Comparison of ENCODE assay signal across 24 cellular contexts in genomic region chr7:132906193-132906829, GRCh38.
A peak's percentile ranks its signal among the peaks of the same experiment; 100 is the strongest.
DNase-seq lines count a peak whose midpoint lies in the region; ATAC-seq, FAIRE-seq and TF ChIP-seq lines count a peak whose summit lies in the region.
"Had no signal": no experiment of that assay in that cellular context is flagged by ENCODE, and none has a peak within 500 bp of the region (broad histone marks: within the 10 kb centered on the region; RNA-seq: fewer than 3 reads in every experiment).

No MANE protein-coding gene starts in this region.

- no peaks in the 10 kb centered on the region for H3K9me3 ChIP-seq in BE2C
- H3K9me3 ChIP-seq: ascending aorta, esophagus squamous epithelium, sigmoid colon, upper lobe of right lung had no signal

- no peak overlapping the region for H3K4me3 Mint-ChIP-seq in endothelial cell (ENCODE audit: unreplicated experiment)
- H3K4me3 Mint-ChIP-seq: activated CD4-positive, alpha-beta memory T cell treated with anti-CD3 and anti-CD28 coated beads for 36 hours; activated naive CD8-positive, alpha-beta T cell treated with anti-CD3 and anti-CD28 coated beads for 36 hours; stimulated activated naive B cell treated with anti-CD40 and anti-IgM and Interleukin-4, amounts not matched to agents 10 μg/mL and 1 μg/mL and 100 μg/mL, for 72 hours had no signal

- H3K4me3 ChIP-seq in BE2C (ENCODE audit: low read depth, low read length), result no peak overlapping the region
- H3K4me3 ChIP-seq: ascending aorta, esophagus squamous epithelium, sigmoid colon, SK-N-MC, upper lobe of right lung had no signal

- H3K4me1 ChIP-seq in BE2C, result peaks cover 5% of the 10 kb centered on the region; the same call in 1 of the 2 replicates
- H3K4me1 ChIP-seq: ascending aorta, esophagus squamous epithelium, sigmoid colon, upper lobe of right lung had no signal

- H3K27me3 ChIP-seq in BE2C, result no peaks in the 10 kb centered on the region
- H3K27me3 ChIP-seq: ascending aorta, esophagus squamous epithelium, sigmoid colon, upper lobe of right lung had no signal

- no peak for FAIRE-seq in urothelium cell line (lab: Jason Lieb, UNC)
- FAIRE-seq: frontal cortex, TTC549 had no signal

- peaks cover 7% of the 10 kb centered on the region for H3K36me3 Mint-ChIP-seq in endothelial cell (ENCODE audit: low read depth, unreplicated experiment)

- H3K36me3 ChIP-seq in BE2C, result peaks cover 12% of the 10 kb centered on the region
- H3K36me3 ChIP-seq: ascending aorta, sigmoid colon, upper lobe of right lung had no signal

- H3K9me3 Mint-ChIP-seq in endothelial cell (ENCODE audit: unreplicated experiment), result no peaks in the 10 kb centered on the region
- H3K9me3 Mint-ChIP-seq: activated CD4-positive, alpha-beta memory T cell treated with anti-CD3 and anti-CD28 coated beads for 36 hours; activated T-helper 2 cell treated with anti-CD3 and anti-CD28 coated beads, Interferon-gamma antibody, Interleukin-2, Interleukin-4, amounts not matched to agents 10 μg/mL and 5 μg/mL and 100 μg/mL, durations not matched to agents 14 hours and 24 hours and 36 hours had no signal

- H3K27me3 Mint-ChIP-seq in endothelial cell (ENCODE audit: unreplicated experiment), result peaks cover 2% of the 10 kb centered on the region
- H3K27me3 Mint-ChIP-seq: activated CD4-positive, alpha-beta memory T cell treated with anti-CD3 and anti-CD28 coated beads for 36 hours; activated naive CD8-positive, alpha-beta T cell treated with anti-CD3 and anti-CD28 coated beads for 36 hours; stimulated activated naive B cell treated with anti-CD40 and anti-IgM and Interleukin-4, amounts not matched to agents 10 μg/mL and 1 μg/mL and 100 μg/mL, for 72 hours had no signal

- DNase-seq in COR-L47 (lab: John Stamatoyannopoulos, UW) (peak; percentile 11), endothelial cell (ENCODE audit: low spot score) (no peak), BE2C (no peak), urothelium cell line (ENCODE audit: low spot score) (no peak)
- no peak for DNase-seq in effector CD8-positive, alpha-beta T cell (lab: John Stamatoyannopoulos, UW)
- DNase-seq: activated CD4-positive, alpha-beta memory T cell treated with anti-CD3 and anti-CD28 coated beads for 36 hours; activated naive CD8-positive, alpha-beta T cell treated with anti-CD3 and anti-CD28 coated beads for 36 hours; Calu3; DND-41; esophagus squamous epithelium; left cardiac atrium; NCI-H1930; NCI-H226; sigmoid colon; stimulated activated naive B cell treated with anti-CD40 and anti-IgM and Interleukin-4, amounts not matched to agents 10 μg/mL and 1 μg/mL and 100 μg/mL, for 72 hours; upper lobe of right lung had no signal

- peaks cover 11% of the 10 kb centered on the region for H3K4me1 Mint-ChIP-seq in endothelial cell (ENCODE audit: unreplicated experiment)

- TF ChIP-seq CTCF in endothelial cell (IDR thresholded peaks at IDR 0.05; ENCODE audit: unreplicated experiment) (no peak), BE2C (IDR thresholded peaks at IDR 0.05; ENCODE audit: low read depth, low read length) (no peak)

- peak overlapping the region; percentile 20 for H3K27ac Mint-ChIP-seq in endothelial cell (ENCODE audit: unreplicated experiment)
- H3K27ac Mint-ChIP-seq: activated CD4-positive, alpha-beta memory T cell treated with anti-CD3 and anti-CD28 coated beads for 36 hours; activated naive CD8-positive, alpha-beta T cell treated with anti-CD3 and anti-CD28 coated beads for 36 hours; activated T-helper 2 cell treated with anti-CD3 and anti-CD28 coated beads, Interferon-gamma antibody, Interleukin-2, Interleukin-4, amounts not matched to agents 10 μg/mL and 5 μg/mL and 100 μg/mL, durations not matched to agents 14 hours and 24 hours and 36 hours; stimulated activated naive B cell treated with anti-CD40 and anti-IgM and Interleukin-4, amounts not matched to agents 10 μg/mL and 1 μg/mL and 100 μg/mL, for 72 hours had no signal

- ATAC-seq in GM18502 (IDR thresholded peaks at IDR 0.05; ENCODE audit: poor library complexity, unreplicated experiment), result peak; percentile 48
- ATAC-seq in HG02885 (IDR thresholded peaks at IDR 0.05; ENCODE audit: poor library complexity, unreplicated experiment), result peak; percentile 72
- ATAC-seq in HG02678 (IDR thresholded peaks at IDR 0.05; ENCODE audit: unreplicated experiment), result no peak
- ATAC-seq: left cardiac atrium; stimulated activated naive B cell treated with anti-CD40 and anti-IgM and Interleukin-4, amounts not matched to agents 10 μg/mL and 1 μg/mL and 100 μg/mL, for 72 hours; upper lobe of right lung had no signal
